In genomic region chr2:102615620-102616436, GRCh38 we compare ENCODE assay signal across 8 cellular contexts. TPM values are rescaled to one million over a fixed set of nuclear protein-coding genes. Genes with fewer than 3 reads are reported as not detected.
DNase-seq lines count a peak whose midpoint lies in the region; ATAC-seq, FAIRE-seq and TF ChIP-seq lines count a peak whose summit lies in the region.

No MANE protein-coding gene starts in this region.

- H3K9me3 ChIP-seq in Loucy (ENCODE audit: insufficient read depth, low read depth, low read length): no peaks in the 10 kb centered on the region
- H3K9me3 ChIP-seq in SK-N-MC (ENCODE audit: low read depth, low read length): no peaks in the 10 kb centered on the region

- TF ChIP-seq CTCF in Loucy (conservative IDR thresholded peaks at IDR 0.05; ENCODE audit: low read length): peak; percentile 93
- TF ChIP-seq CTCF in bronchial epithelial cell (IDR thresholded peaks at IDR 0.05; ENCODE audit: insufficient read depth, low read length, severe bottlenecking): peak; percentile 92

- H3K27ac Mint-ChIP-seq in activated CD4-positive, alpha-beta T cell treated with anti-CD3 and anti-CD28 coated beads for 36 hours: no peak overlapping the region

- CTCF ChIA-PET in activated CD4-positive, alpha-beta T cell treated with anti-CD3 and anti-CD28 coated beads for 36 hours (lab: Charles Lee): interaction anchor here (0.6 to 6.5 kb wide), 36 partner anchors 10 to 343 kb away, joined by 3 to 80 read pairs (median 4); partner anchors contain the start of gene SLC9A4

- H3K4me3 Mint-ChIP-seq in activated CD4-positive, alpha-beta T cell treated with anti-CD3 and anti-CD28 coated beads for 36 hours: no peak overlapping the region

- peak; percentile 86 for ATAC-seq in activated CD4-positive, alpha-beta T cell treated with anti-CD3 and anti-CD28 coated beads for 36 hours
- peak; percentile 39 for ATAC-seq in left colon

- H3K9me2 ChIP-seq in Loucy (replicated peaks; ENCODE audit: low read depth, low read length): no peaks in the 10 kb centered on the region

- H2AFZ ChIP-seq in Loucy (ENCODE audit: low read length): no peak overlapping the region

- peak; percentile 80 for DNase-seq in activated CD4-positive, alpha-beta T cell treated with anti-CD3 and anti-CD28 coated beads for 36 hours
- no peak for DNase-seq in activated CD4-positive, alpha-beta T cell treated with anti-CD3 and anti-CD28 coated beads for 1 hour
- peak; percentile 62 for DNase-seq in H7
- DNase-seq in SK-N-MC (ENCODE audit: low read depth, low spot score): peak; percentile 6
- peak; percentile 60 for DNase-seq in bronchial epithelial cell (ENCODE audit: low read depth)
- peak in 1 of 2 donors; percentile 68 for DNase-seq in left colon
- peak in 2 of 3 experiments; percentile 24 to 46 for DNase-seq in stimulated activated CD4-positive, alpha-beta T cell treated with anti-CD3 and anti-CD28 coated beads, TNF-alpha, amount 100 ng/mL, for 24 hours (ENCODE audit: low read depth in 3 of 3)

- H3K9me3 Mint-ChIP-seq in activated CD4-positive, alpha-beta T cell treated with anti-CD3 and anti-CD28 coated beads for 36 hours (ENCODE audit: low read depth): no peaks in the 10 kb centered on the region

- intact Hi-C loops in activated CD4-positive, alpha-beta T cell treated with anti-CD3 and anti-CD28 coated beads for 36 hours (cut with DNase I, micrococcal nuclease): loop anchor here (1.0 kb wide), 3 partner anchors 87 to 143 kb away; partner anchors contain the start of gene SLC9A4 (in 2 of the 2)
- intact Hi-C loops in left colon (cut with DNase I, micrococcal nuclease): loop anchor here in 1 of 2 donors (10.0 kb wide), 1 partner anchor 141 kb away; the partner anchor contains the start of gene SLC9A4

- H3K4me3 ChIP-seq in H7 (ENCODE audit: insufficient read depth, low read depth, low read length): no peak overlapping the region
- no peak overlapping the region for H3K4me3 ChIP-seq in Loucy (ENCODE audit: low read length, poor library complexity, severe bottlenecking)
- no peak overlapping the region for H3K4me3 ChIP-seq in SK-N-MC
- H3K4me3 ChIP-seq in bronchial epithelial cell (ENCODE audit: low read depth, low read length): no peak overlapping the region

- no peak for FAIRE-seq in bronchial epithelial cell (lab: Jason Lieb, UNC)

- peaks cover 37% of the 10 kb centered on the region for H3K27me3 ChIP-seq in H7 (ENCODE audit: control insufficient read depth, insufficient read depth, low read length)
- no peaks in the 10 kb centered on the region for H3K27me3 ChIP-seq in Loucy (ENCODE audit: insufficient read depth, low read length, poor library complexity, severe bottlenecking)
- peaks cover 26% of the 10 kb centered on the region for H3K27me3 ChIP-seq in bronchial epithelial cell (ENCODE audit: control insufficient read depth, insufficient read depth, low read length)

- H3K9ac ChIP-seq in Loucy (ENCODE audit: low read depth, low read length, poor library complexity, severe bottlenecking) (no peak overlapping the region), SK-N-MC (ENCODE audit: insufficient read length) (no peak overlapping the region)

- H3K79me2 ChIP-seq in Loucy (ENCODE audit: insufficient read depth, low read length): no peaks in the 10 kb centered on the region

- no peaks in the 10 kb centered on the region for H3K36me3 Mint-ChIP-seq in activated CD4-positive, alpha-beta T cell treated with anti-CD3 and anti-CD28 coated beads for 36 hours (ENCODE audit: low read depth)

- POLR2A ChIA-PET in activated CD4-positive, alpha-beta T cell treated with anti-CD3 and anti-CD28 coated beads for 36 hours (lab: Charles Lee): interaction anchor here (0.6 kb wide), 1 partner anchor 312 kb away, joined by 3 read pairs; no protein-coding TSS in a partner anchor

- H3K27ac ChIP-seq in SK-N-MC: no peak overlapping the region

- peaks cover 15% of the 10 kb centered on the region for H3K4me1 Mint-ChIP-seq in activated CD4-positive, alpha-beta T cell treated with anti-CD3 and anti-CD28 coated beads for 36 hours

- no peaks in the 10 kb centered on the region for H3K4me1 ChIP-seq in Loucy (ENCODE audit: insufficient read depth, low read length, poor library complexity, severe bottlenecking)

- H3K36me3 ChIP-seq in H7 (replicated peaks; ENCODE audit: control insufficient read depth, insufficient read depth, low read length): no peaks in the 10 kb centered on the region
- H3K36me3 ChIP-seq in Loucy (ENCODE audit: insufficient read depth, low read length): no peaks in the 10 kb centered on the region
- no peaks in the 10 kb centered on the region for H3K36me3 ChIP-seq in SK-N-MC (ENCODE audit: insufficient read depth, low read length)
- no peaks in the 10 kb centered on the region for H3K36me3 ChIP-seq in bronchial epithelial cell (ENCODE audit: control insufficient read depth, insufficient read depth, low read length)

- peaks cover 35% of the 10 kb centered on the region for H3K27me3 Mint-ChIP-seq in activated CD4-positive, alpha-beta T cell treated with anti-CD3 and anti-CD28 coated beads for 36 hours

- no peaks in the 10 kb centered on the region for H4K20me1 ChIP-seq in Loucy (ENCODE audit: insufficient read depth, low read length, poor library complexity, severe bottlenecking)

- no peak overlapping the region for H3K4me2 ChIP-seq in Loucy (ENCODE audit: low read depth, low read length, poor library complexity, severe bottlenecking)

- no peaks in the 10 kb centered on the region for H3F3A ChIP-seq in Loucy (ENCODE audit: low read depth)

RNA-seq across cellular contexts. Expression of gene SLC9A2, which starts 3.5 kb away (rescaled TPM):
- under 1 TPM; 0.04 to 0.07 TPM for total RNA-seq in activated CD4-positive, alpha-beta T cell treated with anti-CD3 and anti-CD28 coated beads for 36 hours
- total RNA-seq in H7 (2014; rRNA removed; shearing (Covaris generic)): 0.03 TPM in 1 of 2 replicates, not detected in the other
- total RNA-seq in bronchial epithelial cell: under 0.01 and 0.13 TPM in 2 replicates
- total RNA-seq in left colon: 10 to 100 TPM; 75.2 to 81.1 TPM

Comparison
In these comparisons a context has a peak if more than half of its experiments do, and no peak if none do; other contexts are left out.
1. RNA of gene SLC9A2, which starts 3.5 kb away (total RNA-seq): 75.2 to 81.1 TPM in left colon; 0.04 to 0.07 TPM in activated CD4-positive, alpha-beta T cell treated with anti-CD3 and anti-CD28 coated beads for 36 hours, 0.03 TPM in H7 and under 0.01 to 0.13 TPM in bronchial epithelial cell; every median in the first group is over 10 times any median in the second.